ENCODE assay signal across 14 cellular contexts in genomic region chr15:93223803-93224202, GRCh38.
"Had no signal": no experiment of that assay in that cellular context is flagged by ENCODE, and none has a peak within 500 bp of the region (broad histone marks: within the 10 kb centered on the region; RNA-seq: fewer than 3 reads in every experiment).

No MANE protein-coding gene starts in this region.

- H3K36me3 Mint-ChIP-seq: immature natural killer cell; natural killer cell treated with Interleukin-12 subunit alpha and Interleukin-12 subunit beta and Interleukin-15 and Interleukin-18, amount 100 ng/mL, for 72 hours had no signal

- H3K4me3 Mint-ChIP-seq: activated B cell treated with CpG ODN at 0.5 μM for 24 hours; activated CD4-positive, alpha-beta T cell treated with anti-CD3 and anti-CD28 coated beads, Interleukin-2, amount 10 ng/mL, durations not matched to agents 7 days and 5 days; immature natural killer cell; natural killer cell treated with Interleukin-12 subunit alpha and Interleukin-12 subunit beta and Interleukin-15 and Interleukin-18, amount 100 ng/mL, for 72 hours had no signal

- DNase-seq: activated B cell treated with CpG ODN at 0.5 μM for 24 hours; activated CD4-positive, alpha-beta T cell treated with anti-CD3 and anti-CD28 coated beads, Interleukin-2, amount 10 ng/mL, durations not matched to agents 7 days and 5 days; activated effector memory CD4-positive, alpha-beta T cell treated with Interleukin-2 at 50 U/mL for 16 hours; activated naive CD4-positive, alpha-beta T cell treated with anti-CD3 and anti-CD28 coated beads, Interleukin-2, amount 50 U/mL, for 16 hours; adrenal gland; gastrocnemius medialis; heart left ventricle; immature natural killer cell; mesendoderm; posterior cingulate gyrus; stimulated activated CD4-positive, alpha-beta T cell treated with anti-CD3 and anti-CD28 coated beads, Interleukin-15, amount 100 ng/mL, for 24 hours; stimulated activated CD4-positive, alpha-beta T cell treated with anti-CD3 and anti-CD28 coated beads, Interleukin-4, amount 100 ng/mL, for 24 hours; stimulated activated naive CD4-positive, alpha-beta T cell treated with Interleukin-2 at 50 U/mL for 16 hours had no signal

- ATAC-seq: gastrocnemius medialis, heart left ventricle had no signal

- H3K4me1 Mint-ChIP-seq: activated B cell treated with CpG ODN at 0.5 μM for 24 hours; activated CD4-positive, alpha-beta T cell treated with anti-CD3 and anti-CD28 coated beads, Interleukin-2, amount 10 ng/mL, durations not matched to agents 7 days and 5 days; immature natural killer cell had no signal

- H3K27ac Mint-ChIP-seq: activated B cell treated with CpG ODN at 0.5 μM for 24 hours; activated CD4-positive, alpha-beta T cell treated with anti-CD3 and anti-CD28 coated beads, Interleukin-2, amount 10 ng/mL, durations not matched to agents 7 days and 5 days; immature natural killer cell; natural killer cell treated with Interleukin-12 subunit alpha and Interleukin-12 subunit beta and Interleukin-15 and Interleukin-18, amount 100 ng/mL, for 72 hours had no signal

- H3K9me3 Mint-ChIP-seq: activated CD4-positive, alpha-beta T cell treated with anti-CD3 and anti-CD28 coated beads, Interleukin-2, amount 10 ng/mL, durations not matched to agents 7 days and 5 days; immature natural killer cell; natural killer cell treated with Interleukin-12 subunit alpha and Interleukin-12 subunit beta and Interleukin-15 and Interleukin-18, amount 100 ng/mL, for 72 hours had no signal
